In the genomic region with DNA sequence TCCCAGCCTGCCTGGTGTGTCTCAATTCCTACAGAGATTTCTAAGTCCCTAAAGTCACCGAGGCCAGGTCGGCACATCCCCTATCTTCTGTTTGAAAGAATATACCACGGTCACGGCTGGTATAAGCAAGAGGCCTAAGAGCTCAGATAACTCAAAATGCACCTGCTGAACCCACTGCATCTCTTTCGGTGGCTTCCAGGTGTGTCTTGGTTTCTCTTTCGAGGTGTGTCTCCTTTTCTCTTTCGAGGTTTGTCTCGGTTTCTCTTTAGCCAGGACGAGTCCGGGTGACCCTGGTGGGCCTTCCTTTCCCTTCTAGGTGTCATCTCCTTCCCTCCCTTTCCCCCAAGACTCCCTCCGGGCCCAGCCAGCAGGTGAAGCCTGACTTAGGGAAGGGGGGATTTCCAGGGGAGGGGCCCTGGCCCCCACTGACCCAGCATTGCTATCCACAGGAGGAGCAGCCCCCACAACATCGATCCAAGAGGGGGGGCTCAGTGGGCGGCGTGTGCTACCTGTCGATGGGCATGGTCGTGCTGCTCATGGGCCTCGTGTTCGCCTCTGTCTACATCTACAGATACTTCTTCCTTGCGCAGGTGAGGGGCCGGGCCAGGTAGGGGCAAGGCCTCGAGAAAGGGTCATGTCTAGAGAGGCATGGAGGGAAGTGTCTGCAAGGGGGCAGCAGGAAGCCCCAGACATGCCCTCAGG, we compare ENCODE assay signal across 10 cellular contexts. TPM values are rescaled to one million over a fixed set of nuclear protein-coding genes. Genes with fewer than 3 reads are reported as not detected.
DNase-seq lines count a peak whose midpoint lies in the region; ATAC-seq and TF ChIP-seq lines count a peak whose summit lies in the region.
"Had no signal": no experiment of that assay in that cellular context is flagged by ENCODE, and none has a peak within 500 bp of the region (broad histone marks: within the 10 kb centered on the region; RNA-seq: fewer than 3 reads in every experiment).

No MANE protein-coding gene starts in this region.

- H3K9me3 Mint-ChIP-seq in CD4-positive, alpha-beta T cell: no peaks in the 10 kb centered on the region
- no peaks in the 10 kb centered on the region for H3K9me3 Mint-ChIP-seq in activated naive CD8-positive, alpha-beta T cell treated with anti-CD3 and anti-CD28 coated beads, Interleukin-2, amount 10 ng/mL, durations not matched to agents 7 days and 5 days

- peaks cover 4% of the 10 kb centered on the region for H3K36me3 ChIP-seq in right atrium auricular region

- CTCF ChIA-PET in CD4-positive, alpha-beta T cell (lab: Charles Lee): no interaction called here

- H3K4me1 ChIP-seq in right atrium auricular region: peaks cover 0 to 20% of the 10 kb centered on the region in 2 donors

- no peak for ATAC-seq in CD4-positive, alpha-beta T cell (ENCODE audit: poor library complexity)
- ATAC-seq in HG03025 (IDR thresholded peaks at IDR 0.05; ENCODE audit: low FRiP score, unreplicated experiment) (peak; percentile 65), omental fat pad (ENCODE audit: low FRiP score) (no peak)
- no peak for ATAC-seq in activated naive CD8-positive, alpha-beta T cell treated with anti-CD3 and anti-CD28 coated beads, Interleukin-2, amount 10 ng/mL, durations not matched to agents 7 days and 5 days (ENCODE audit: low read depth)

- peaks cover 25% of the 10 kb centered on the region for H3K36me3 Mint-ChIP-seq in CD4-positive, alpha-beta T cell (ENCODE audit: low read depth)
- peaks cover 22% of the 10 kb centered on the region for H3K36me3 Mint-ChIP-seq in activated naive CD8-positive, alpha-beta T cell treated with anti-CD3 and anti-CD28 coated beads, Interleukin-2, amount 10 ng/mL, durations not matched to agents 7 days and 5 days

- H3K27me3 ChIP-seq in CD4-positive, alpha-beta T cell (ENCODE audit: control insufficient read depth, insufficient read depth, low read length): no peaks in the 10 kb centered on the region
- no peaks in the 10 kb centered on the region for H3K27me3 ChIP-seq in right atrium auricular region

- no peak for TF ChIP-seq CTCF in CD4-positive, alpha-beta T cell (IDR thresholded peaks at IDR 0.05)
- no peak for TF ChIP-seq CTCF in omental fat pad (IDR thresholded peaks at IDR 0.05)
- no peak for TF ChIP-seq CTCF in right atrium auricular region (IDR thresholded peaks at IDR 0.05)

- H3K4me1 Mint-ChIP-seq in CD4-positive, alpha-beta T cell (ENCODE audit: low read depth): peaks cover 27% of the 10 kb centered on the region
- peaks cover 43% of the 10 kb centered on the region for H3K4me1 Mint-ChIP-seq in activated naive CD8-positive, alpha-beta T cell treated with anti-CD3 and anti-CD28 coated beads, Interleukin-2, amount 10 ng/mL, durations not matched to agents 7 days and 5 days

- no peaks in the 10 kb centered on the region for H3K27me3 Mint-ChIP-seq in CD4-positive, alpha-beta T cell
- peaks cover 1% of the 10 kb centered on the region for H3K27me3 Mint-ChIP-seq in activated naive CD8-positive, alpha-beta T cell treated with anti-CD3 and anti-CD28 coated beads, Interleukin-2, amount 10 ng/mL, durations not matched to agents 7 days and 5 days

- no peak overlapping the region for H3K27ac ChIP-seq in CD4-positive, alpha-beta T cell (ENCODE audit: low read depth, low read length)
- H3K27ac ChIP-seq in right atrium auricular region: no peak overlapping the region

- POLR2A ChIA-PET in CD4-positive, alpha-beta T cell (lab: Charles Lee): no interaction called here
- POLR2A ChIA-PET in activated naive CD8-positive, alpha-beta T cell treated with anti-CD3 and anti-CD28 coated beads, Interleukin-2, amount 10 ng/mL, durations not matched to agents 7 days and 5 days (lab: Charles Lee): no interaction called here

- DNase-seq in CD4-positive, alpha-beta T cell: no peak
- peak; percentile 66 for DNase-seq in GM19238 (ENCODE audit: insufficient read length, low spot score)
- DNase-seq in activated naive CD8-positive, alpha-beta T cell treated with anti-CD3 and anti-CD28 coated beads, Interleukin-2, amount 10 ng/mL, durations not matched to agents 7 days and 5 days: no peak
- DNase-seq in omental fat pad (ENCODE audit: low spot score): no peak
- DNase-seq in nucleus accumbens (lab: John Stamatoyannopoulos, UW): no peak
- no peak for DNase-seq in NCI-H2107 (lab: John Stamatoyannopoulos, UW)
- DNase-seq in right atrium auricular region (ENCODE audit: low spot score): no peak
- DNase-seq: NCI-H187 had no signal

- peak overlapping the region; percentile 61 for H3K27ac Mint-ChIP-seq in CD4-positive, alpha-beta T cell
- H3K27ac Mint-ChIP-seq in activated naive CD8-positive, alpha-beta T cell treated with anti-CD3 and anti-CD28 coated beads, Interleukin-2, amount 10 ng/mL, durations not matched to agents 7 days and 5 days: peak overlapping the region; percentile 39

- no peak overlapping the region for H3K4me3 ChIP-seq in right atrium auricular region

- H3K4me3 Mint-ChIP-seq in CD4-positive, alpha-beta T cell: peak overlapping the region; percentile 30
- peak overlapping the region; percentile 16 for H3K4me3 Mint-ChIP-seq in activated naive CD8-positive, alpha-beta T cell treated with anti-CD3 and anti-CD28 coated beads, Interleukin-2, amount 10 ng/mL, durations not matched to agents 7 days and 5 days

- intact Hi-C loops in CD4-positive, alpha-beta T cell (cut with DNase I, micrococcal nuclease): no loop called here

- no peaks in the 10 kb centered on the region for H3K9me3 ChIP-seq in CD4-positive, alpha-beta T cell (ENCODE audit: control insufficient read depth, low read length)
- no peaks in the 10 kb centered on the region for H3K9me3 ChIP-seq in right atrium auricular region

RNA-seq across cellular contexts. Expression of a gene that starts 8.4 kb away (rescaled TPM):
- 10 to 100 TPM; 19.8 to 21.5 TPM for total RNA-seq in CD4-positive, alpha-beta T cell
- 100 to 1,000 TPM; 102 to 105 TPM for total RNA-seq in activated naive CD8-positive, alpha-beta T cell treated with anti-CD3 and anti-CD28 coated beads, Interleukin-2, amount 10 ng/mL, durations not matched to agents 7 days and 5 days
- total RNA-seq in omental fat pad (10 to 100 TPM; 17.9 to 35.9 (median 28.8) TPM), right atrium auricular region (10 to 100 TPM; 35.8 to 38.3 TPM)

RNA-seq across cellular contexts. Expression of a gene that starts 51.9 kb away (rescaled TPM):
- total RNA-seq in CD4-positive, alpha-beta T cell: 1 to 10 TPM; 2.9 to 3.8 TPM
- 10 to 100 TPM; 18.8 to 21.5 TPM for total RNA-seq in activated naive CD8-positive, alpha-beta T cell treated with anti-CD3 and anti-CD28 coated beads, Interleukin-2, amount 10 ng/mL, durations not matched to agents 7 days and 5 days
- total RNA-seq in omental fat pad (under 1 TPM in 2 of 4 donors, not detected in 2; 0.12 to 0.19 TPM), right atrium auricular region (not detected)
- total RNA-seq: skeletal muscle tissue had no signal

Comparison
In these comparisons a context has a peak if more than half of its experiments do, and no peak if none do; other contexts are left out.
1. RNA of a gene that starts 51.9 kb away (total RNA-seq): 18.8 to 21.5 TPM in activated naive CD8-positive, alpha-beta T cell treated with anti-CD3 and anti-CD28 coated beads, Interleukin-2, amount 10 ng/mL, durations not matched to agents 7 days and 5 days; 2.9 to 3.8 TPM in CD4-positive, alpha-beta T cell, 0.12 to 0.19 TPM in omental fat pad and not detected in right atrium auricular region; every median in the first group is over 4 times any median in the second.